Comparison of ENCODE assay signal across 27 cellular contexts in the genomic region with DNA sequence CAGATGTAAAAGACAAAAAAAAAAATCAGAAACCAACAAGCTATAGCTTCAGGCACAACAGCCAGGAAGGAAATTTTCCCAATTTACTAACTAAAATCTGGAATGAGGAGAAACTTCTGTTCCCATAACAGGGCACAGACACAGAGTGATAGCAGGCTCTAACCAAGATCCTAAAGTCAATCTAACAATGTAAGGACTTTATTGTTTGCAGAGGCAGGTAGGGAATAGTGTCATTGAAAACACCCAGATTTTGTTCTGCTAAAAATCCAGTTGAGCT.
"Had no signal": no experiment of that assay in that cellular context is flagged by ENCODE, and none has a peak within 500 bp of the region (broad histone marks: within the 10 kb centered on the region; RNA-seq: fewer than 3 reads in every experiment).

No MANE protein-coding gene starts in this region.

- H3K4me1 ChIP-seq: gastrocnemius medialis, lower lobe of right lung, psoas muscle, spleen, testis, tibial artery had no signal

- ATAC-seq: esophagus mucosa; left ventricle myocardium superior; lower lobe of right lung; naive thymus-derived CD4-positive, alpha-beta T cell; right cardiac atrium; stimulated activated memory B cell treated with anti-CD40 and anti-IgM and Interleukin-4, amounts not matched to agents 10 μg/mL and 1 μg/mL and 100 μg/mL, for 72 hours; stimulated activated naive CD8-positive, alpha-beta T cell treated with anti-CD3 and anti-CD28 coated beads, Interleukin-15, Interleukin-2, amounts not matched to agents 100 U/mL and 50 U/mL, for 24 hours had no signal

- H3K9me3 ChIP-seq: gastrocnemius medialis, lower lobe of right lung, psoas muscle, sigmoid colon, testis, tibial artery had no signal

- H3K27ac ChIP-seq: dorsolateral prefrontal cortex, epithelial cell of prostate, gastrocnemius medialis, heart left ventricle, lower lobe of right lung, psoas muscle, sigmoid colon, spleen, testis, tibial artery had no signal

- H3K27me3 ChIP-seq: dorsolateral prefrontal cortex, gastrocnemius medialis, heart left ventricle, sigmoid colon, spleen, testis, tibial artery had no signal

- DNase-seq: cerebellar nuclear complex; dorsolateral prefrontal cortex; effector CD8-positive, alpha-beta T cell; endodermal cell; foreskin fibroblast; gastrocnemius medialis; heart left ventricle; hippocampal formation; kidney glomerular epithelial cell; left ventricle myocardium superior; lower lobe of right lung; naive thymus-derived CD4-positive, alpha-beta T cell; nephron progenitor cell; nucleus accumbens; posterior cingulate gyrus; psoas muscle; right cardiac atrium; sigmoid colon; spleen; stimulated activated CD4-positive, alpha-beta T cell treated with anti-CD3 and anti-CD28 coated beads, Interleukin-4, amount 100 ng/mL, for 4 hours; stimulated activated naive CD8-positive, alpha-beta T cell treated with anti-CD3 and anti-CD28 coated beads, Interleukin-15, Interleukin-2, amounts not matched to agents 100 U/mL and 50 U/mL, for 24 hours; substantia nigra; testis; tibial artery had no signal

- H3K36me3 ChIP-seq: gastrocnemius medialis, heart left ventricle, lower lobe of right lung, sigmoid colon, spleen, tibial artery had no signal

- H3K4me3 ChIP-seq: dorsolateral prefrontal cortex, gastrocnemius medialis, heart left ventricle, lower lobe of right lung, psoas muscle, sigmoid colon, spleen, testis, tibial artery had no signal
